In genomic region chr13:78660130-78660857, GRCh38 we compare ENCODE assay signal across 1 cellular context.
TF ChIP-seq lines count a peak whose summit lies in the region.

No MANE protein-coding gene starts in this region.

TF ChIP-seq in GM23338, 12 proteins besides CTCF, POLR2A, EP300 and RAD21 (continued from another document):
- TF ChIP-seq REST (IDR thresholded peaks at IDR 0.05; ENCODE audit: unreplicated experiment): no peak
- TF ChIP-seq STAT1 (IDR thresholded peaks at IDR 0.05; ENCODE audit: unreplicated experiment): no peak
- TF ChIP-seq CREB1 (CRISPR knock-in tag; IDR thresholded peaks at IDR 0.05; ENCODE audit: low read depth): no peak
